Comparison of ENCODE assay signal across 8 cellular contexts in the genomic region with DNA sequence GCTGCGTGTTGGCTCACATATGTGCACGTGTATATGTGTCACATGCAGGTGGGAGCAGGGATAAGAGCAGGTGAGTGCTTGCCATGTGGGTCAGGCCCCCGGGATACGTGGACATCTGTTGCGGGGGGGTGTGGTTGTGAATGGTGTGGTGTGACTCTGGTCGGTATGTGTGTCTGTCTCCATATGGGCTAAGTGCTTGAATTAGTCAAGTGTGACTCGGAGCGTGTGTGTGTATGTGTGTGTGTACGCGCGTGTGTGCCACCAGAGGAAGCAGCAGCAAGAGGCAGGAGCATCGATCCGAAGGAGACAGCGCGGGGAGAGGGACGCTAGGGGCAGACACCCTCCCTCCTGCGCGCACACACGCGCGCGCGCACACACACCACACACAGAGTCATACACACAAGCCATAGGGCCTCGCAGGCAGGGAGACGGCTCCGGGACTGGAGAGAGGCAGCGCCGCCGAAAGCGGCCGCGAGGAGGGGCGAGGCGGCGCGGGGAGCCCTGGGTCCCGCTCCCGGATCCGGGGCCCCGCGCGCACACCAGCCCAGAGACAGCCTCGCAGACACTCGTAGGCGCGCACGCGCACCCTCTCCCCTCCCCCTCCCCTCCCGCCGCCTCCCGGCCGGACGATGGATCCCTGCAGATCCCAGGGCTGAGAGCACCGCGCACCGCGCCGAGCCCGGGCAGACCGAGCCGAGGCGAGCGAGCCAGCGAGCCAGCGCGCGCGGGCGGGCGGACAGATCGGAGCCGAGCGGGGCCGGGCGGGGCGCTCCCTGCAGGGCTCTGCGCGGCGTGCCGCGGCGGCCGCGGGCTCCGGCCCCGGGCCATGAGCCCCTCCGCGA. TPM values are rescaled to one million over a fixed set of nuclear protein-coding genes. Genes with fewer than 3 reads are reported as not detected.
DNase-seq lines count a peak whose midpoint lies in the region; ATAC-seq and TF ChIP-seq lines count a peak whose summit lies in the region.

A gene (plus strand): TSS at position 597 of the 842 bp plus-strand sequence. CDS start 1,171 bp downstream, outside the sequence.

- H3K36me3 ChIP-seq in mucosa of descending colon (ENCODE audit: low read depth), result no peaks in the 10 kb centered on the region

- intact Hi-C loops in mucosa of descending colon (cut with DNase I, micrococcal nuclease), result loop anchor here in 1 of 2 donors (10.0 kb wide), 1 partner anchor 92 kb away; a partner anchor contains a TSS

- H3K4me3 Mint-ChIP-seq in stimulated activated effector memory CD8-positive, alpha-beta T cell treated with anti-CD3 and anti-CD28 coated beads, Interleukin-12 subunit alpha, Interleukin-12 subunit beta, amount 100 ng/mL, for 72 hours, result peak within 1 kb of the TSS; percentile 73

- peak; percentile 18 to 38 for DNase-seq in activated CD4-positive, alpha-beta T cell treated with anti-CD3 and anti-CD28 coated beads for 24 hours (ENCODE audit: low read depth in 2 of 2)
- DNase-seq in activated CD4-positive, alpha-beta T cell treated with anti-CD3 and anti-CD28 coated beads for 1 hour, result no peak
- peak; percentile 66 for DNase-seq in NCI-H526 treated with DMSO at 0.1 percent for 48 hours (lab: John Stamatoyannopoulos, UW)
- DNase-seq in activated T-cell treated with anti-CD3 and anti-CD28 coated beads for 24 hours (ENCODE audit: low read depth), result peak; percentile 33
- peak; percentile 50 to 59 for DNase-seq in erythroblast (lab: John Stamatoyannopoulos, UW)
- DNase-seq in mucosa of descending colon, result peak; percentile 68 to 80 (median 71)
- DNase-seq in stimulated activated effector memory CD8-positive, alpha-beta T cell treated with anti-CD3 and anti-CD28 coated beads, Interleukin-12 subunit alpha, Interleukin-12 subunit beta, amount 100 ng/mL, for 72 hours (ENCODE audit: low spot score in 2 of 2), result peak in 1 of 2 donors; percentile 69

- H3K9me3 ChIP-seq in mucosa of descending colon, result no peaks in the 10 kb centered on the region

- H3K36me3 Mint-ChIP-seq in stimulated activated effector memory CD8-positive, alpha-beta T cell treated with anti-CD3 and anti-CD28 coated beads, Interleukin-12 subunit alpha, Interleukin-12 subunit beta, amount 100 ng/mL, for 72 hours, result no peaks in the 10 kb centered on the region

- ATAC-seq in mucosa of descending colon, result peak; percentile 80
- ATAC-seq in stimulated activated effector memory CD8-positive, alpha-beta T cell treated with anti-CD3 and anti-CD28 coated beads, Interleukin-12 subunit alpha, Interleukin-12 subunit beta, amount 100 ng/mL, for 72 hours, result peak; percentile 64
- ATAC-seq in HG02588 (IDR thresholded peaks at IDR 0.05; ENCODE audit: unreplicated experiment), result no peak

- peaks cover 32% of the 10 kb centered on the region for H3K4me1 Mint-ChIP-seq in stimulated activated effector memory CD8-positive, alpha-beta T cell treated with anti-CD3 and anti-CD28 coated beads, Interleukin-12 subunit alpha, Interleukin-12 subunit beta, amount 100 ng/mL, for 72 hours

- H3K9me3 Mint-ChIP-seq in stimulated activated effector memory CD8-positive, alpha-beta T cell treated with anti-CD3 and anti-CD28 coated beads, Interleukin-12 subunit alpha, Interleukin-12 subunit beta, amount 100 ng/mL, for 72 hours, result no peaks in the 10 kb centered on the region

- no peak for TF ChIP-seq POLR2A in erythroblast (IDR thresholded peaks at IDR 0.05; ENCODE audit: low read length)

- peak within 1 kb of the TSS; percentile 11 for H3K4me3 ChIP-seq in mucosa of descending colon

- no peak for TF ChIP-seq CTCF in mucosa of descending colon (IDR thresholded peaks at IDR 0.05)

- peaks cover 15% of the 10 kb centered on the region for H3K4me1 ChIP-seq in mucosa of descending colon (ENCODE audit: low read depth)

- H3K27ac Mint-ChIP-seq in stimulated activated effector memory CD8-positive, alpha-beta T cell treated with anti-CD3 and anti-CD28 coated beads, Interleukin-12 subunit alpha, Interleukin-12 subunit beta, amount 100 ng/mL, for 72 hours, result no peak within 1 kb of the TSS

RNA-seq across cellular contexts. Expression of the gene that starts here (rescaled TPM):
- total RNA-seq in mucosa of descending colon, result 1 to 10 TPM in 2 of 3 donors, under 1 TPM in 1; 0.35 to 9.9 (median 1.7) TPM
